In the genomic region with DNA sequence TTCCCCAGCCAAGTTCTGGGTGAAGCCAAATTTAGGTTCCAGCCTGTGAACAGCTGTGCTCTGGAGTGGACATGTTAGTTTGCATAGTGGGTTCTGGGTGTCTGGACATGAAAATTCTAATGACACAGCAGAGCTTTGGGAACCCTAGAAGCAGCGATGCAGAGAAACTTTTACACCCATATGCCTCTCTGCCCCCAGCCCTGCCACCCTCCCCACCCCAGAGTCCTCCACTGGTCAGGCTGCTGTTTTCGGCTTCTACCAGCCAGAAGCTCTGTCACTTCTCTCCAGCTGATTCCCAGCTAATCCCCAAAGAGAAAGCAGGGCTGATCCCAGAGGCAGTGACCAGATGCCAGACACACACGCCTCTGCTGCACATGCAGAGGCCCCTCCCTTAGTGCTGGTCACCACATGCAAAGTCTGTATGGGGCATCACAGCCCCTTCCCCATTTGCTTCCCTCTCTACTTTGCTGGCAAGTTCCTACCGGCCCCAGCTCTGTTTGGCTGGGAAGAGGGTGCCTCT, we compare ENCODE assay signal across 8 cellular contexts. TPM values are rescaled to one million over a fixed set of nuclear protein-coding genes. Genes with fewer than 3 reads are reported as not detected.
DNase-seq lines count a peak whose midpoint lies in the region; ATAC-seq and TF ChIP-seq lines count a peak whose summit lies in the region.

No MANE protein-coding gene starts in this region.

- no peaks in the 10 kb centered on the region for H3K9me3 Mint-ChIP-seq in stimulated activated naive CD8-positive, alpha-beta T cell treated with anti-CD3 and anti-CD28 coated beads, Interleukin-15, Interleukin-2, amounts not matched to agents 100 ng/mL and 50 ng/mL, for 24 hours
- H3K9me3 Mint-ChIP-seq in natural killer cell treated with Interleukin-12 subunit alpha and Interleukin-12 subunit beta and Interleukin-15 and Interleukin-18, amount 100 ng/mL, for 72 hours, result no peaks in the 10 kb centered on the region

- no peaks in the 10 kb centered on the region for H3K27me3 Mint-ChIP-seq in stimulated activated naive CD8-positive, alpha-beta T cell treated with anti-CD3 and anti-CD28 coated beads, Interleukin-15, Interleukin-2, amounts not matched to agents 100 ng/mL and 50 ng/mL, for 24 hours
- no peaks in the 10 kb centered on the region for H3K27me3 Mint-ChIP-seq in natural killer cell treated with Interleukin-12 subunit alpha and Interleukin-12 subunit beta and Interleukin-15 and Interleukin-18, amount 100 ng/mL, for 72 hours

- H3K4me3 Mint-ChIP-seq in stimulated activated naive CD8-positive, alpha-beta T cell treated with anti-CD3 and anti-CD28 coated beads, Interleukin-15, Interleukin-2, amounts not matched to agents 100 ng/mL and 50 ng/mL, for 24 hours, result no peak overlapping the region
- H3K4me3 Mint-ChIP-seq in natural killer cell treated with Interleukin-12 subunit alpha and Interleukin-12 subunit beta and Interleukin-15 and Interleukin-18, amount 100 ng/mL, for 72 hours, result peak overlapping the region; percentile 74

- no peaks in the 10 kb centered on the region for H3K36me3 Mint-ChIP-seq in stimulated activated naive CD8-positive, alpha-beta T cell treated with anti-CD3 and anti-CD28 coated beads, Interleukin-15, Interleukin-2, amounts not matched to agents 100 ng/mL and 50 ng/mL, for 24 hours (ENCODE audit: low read depth)
- H3K36me3 Mint-ChIP-seq in natural killer cell treated with Interleukin-12 subunit alpha and Interleukin-12 subunit beta and Interleukin-15 and Interleukin-18, amount 100 ng/mL, for 72 hours, result no peaks in the 10 kb centered on the region

- peak overlapping the region; percentile 99 for H3K27ac Mint-ChIP-seq in stimulated activated naive CD8-positive, alpha-beta T cell treated with anti-CD3 and anti-CD28 coated beads, Interleukin-15, Interleukin-2, amounts not matched to agents 100 ng/mL and 50 ng/mL, for 24 hours
- peak overlapping the region; percentile 86 to 89 for H3K27ac Mint-ChIP-seq in natural killer cell treated with Interleukin-12 subunit alpha and Interleukin-12 subunit beta and Interleukin-15 and Interleukin-18, amount 100 ng/mL, for 72 hours

- no peak overlapping the region for H3K4me3 ChIP-seq in dorsolateral prefrontal cortex

- peaks cover 100% of the 10 kb centered on the region for H3K4me1 Mint-ChIP-seq in stimulated activated naive CD8-positive, alpha-beta T cell treated with anti-CD3 and anti-CD28 coated beads, Interleukin-15, Interleukin-2, amounts not matched to agents 100 ng/mL and 50 ng/mL, for 24 hours (ENCODE audit: low read depth)
- H3K4me1 Mint-ChIP-seq in natural killer cell treated with Interleukin-12 subunit alpha and Interleukin-12 subunit beta and Interleukin-15 and Interleukin-18, amount 100 ng/mL, for 72 hours (ENCODE audit: low read depth in 2 of 2), result peaks cover 51 to 53% of the 10 kb centered on the region in 2 donors

- ATAC-seq in stimulated activated naive CD8-positive, alpha-beta T cell treated with anti-CD3 and anti-CD28 coated beads, Interleukin-15, Interleukin-2, amounts not matched to agents 100 U/mL and 50 U/mL, for 24 hours, result no peak
- ATAC-seq in HG03342 (IDR thresholded peaks at IDR 0.05; ENCODE audit: unreplicated experiment), result peak; percentile 25
- no peak for ATAC-seq in natural killer cell treated with Interleukin-12 subunit alpha and Interleukin-12 subunit beta and Interleukin-15 and Interleukin-18, amount 100 ng/mL, for 72 hours

- H3K27ac ChIP-seq in angular gyrus (ENCODE audit: low read depth, low read length), result peak overlapping the region; percentile 20
- H3K27ac ChIP-seq in dorsolateral prefrontal cortex, result peak overlapping the region in 29 of 59 donors; percentile 3 to 78 (median 53)

- no peak for DNase-seq in stimulated activated naive CD8-positive, alpha-beta T cell treated with anti-CD3 and anti-CD28 coated beads, Interleukin-15, Interleukin-2, amounts not matched to agents 100 U/mL and 50 U/mL, for 24 hours
- no peak for DNase-seq in natural killer cell treated with Interleukin-12 subunit alpha and Interleukin-12 subunit beta and Interleukin-15 and Interleukin-18, amount 100 ng/mL, for 72 hours (ENCODE audit: low spot score)
- DNase-seq in iPS-NIHi11 (ENCODE audit: low spot score) (no peak), dorsolateral prefrontal cortex (no peak)
- no peak for DNase-seq in effector CD8-positive, alpha-beta T cell (lab: John Stamatoyannopoulos, UW)

- no peaks in the 10 kb centered on the region for H3K27me3 ChIP-seq in dorsolateral prefrontal cortex

- intact Hi-C loops in dorsolateral prefrontal cortex (cut with DNase I), result no loop called here

- TF ChIP-seq CTCF in dorsolateral prefrontal cortex (IDR thresholded peaks at IDR 0.05 in 54 of 56, conservative IDR thresholded peaks at IDR 0.05 in 2 of 56; ENCODE audit: low read depth in 1 of 56, partially characterized antibody in 56 of 56), result no peak

RNA-seq across cellular contexts. Expression of a gene that starts 8.7 kb away (rescaled TPM):
- total RNA-seq in natural killer cell treated with Interleukin-12 subunit alpha and Interleukin-12 subunit beta and Interleukin-15 and Interleukin-18, amount 100 ng/mL, for 72 hours, result not detected
- total RNA-seq in dorsolateral prefrontal cortex, result 10 to 100 TPM in 14 of 120 experiments, 1 to 10 TPM in 102, under 1 TPM in 4; 0.63 to 21.1 (median 4.3) TPM

RNA-seq across cellular contexts. Expression of a gene that starts 45.0 kb away (rescaled TPM):
- 10 to 100 TPM; 18.8 to 19.7 TPM for total RNA-seq in natural killer cell treated with Interleukin-12 subunit alpha and Interleukin-12 subunit beta and Interleukin-15 and Interleukin-18, amount 100 ng/mL, for 72 hours
- 100 to 1,000 TPM in 4 of 120 experiments, 10 to 100 TPM in 116; 23.3 to 173 (median 52.8) TPM for total RNA-seq in dorsolateral prefrontal cortex
